8 cellular contexts compared by ENCODE assay signal in the genomic region with DNA sequence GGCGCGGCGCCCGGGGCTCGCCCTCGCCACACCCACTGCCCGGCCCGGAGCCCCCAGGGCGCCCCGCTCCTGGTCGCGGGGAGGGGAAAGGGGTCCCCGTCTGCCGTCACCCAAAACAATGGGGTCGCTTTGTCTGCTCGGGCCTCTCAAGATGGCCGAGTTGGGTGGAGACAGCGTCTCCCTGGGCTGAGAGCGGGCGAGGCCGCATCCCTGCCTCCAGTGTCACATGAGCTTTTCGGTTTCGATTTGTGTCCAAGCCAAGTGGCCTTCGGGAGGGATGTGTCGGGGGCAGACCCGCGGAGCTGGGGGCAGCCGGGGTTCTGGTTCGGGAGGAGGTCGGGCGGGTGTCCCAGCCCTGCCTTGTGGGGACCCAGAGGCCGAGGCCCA. TPM values are rescaled to one million over a fixed set of nuclear protein-coding genes. Genes with fewer than 3 reads are reported as not detected.
DNase-seq lines count a peak whose midpoint lies in the region; ATAC-seq and TF ChIP-seq lines count a peak whose summit lies in the region.

No MANE protein-coding gene starts in this region.

- H3K9me3 ChIP-seq in muscle layer of colon (ENCODE audit: low read length) = no peaks in the 10 kb centered on the region

- peak; percentile 46 for ATAC-seq in GM18907 (IDR thresholded peaks at IDR 0.05; ENCODE audit: unreplicated experiment)
- peak; percentile 26 for ATAC-seq in HG03108 (IDR thresholded peaks at IDR 0.05; ENCODE audit: unreplicated experiment)

- H3K9ac ChIP-seq in muscle layer of colon (ENCODE audit: low read length) = peak overlapping the region; percentile 91

- H3K4me1 ChIP-seq in muscle layer of colon (ENCODE audit: insufficient read depth, low read length) = peaks cover 54% of the 10 kb centered on the region

- peak overlapping the region; percentile 65 for H3K4me3 ChIP-seq in AG09309 (ENCODE audit: control insufficient read depth, low read depth, low read length)
- H3K4me3 ChIP-seq in epithelial cell of proximal tubule (ENCODE audit: low read depth, low read length) = peak overlapping the region; percentile 95
- H3K4me3 ChIP-seq in muscle layer of colon (ENCODE audit: low read depth in 1 of 2, low read length in 2 of 2) = peak overlapping the region; percentile 43 to 97

- no peak for TF ChIP-seq CTCF in AG09309 (IDR thresholded peaks at IDR 0.05; ENCODE audit: control insufficient read depth, insufficient read depth, low read depth, low read length, missing control alignments)
- no peak for TF ChIP-seq CTCF in epithelial cell of proximal tubule (conservative IDR thresholded peaks at IDR 0.05; ENCODE audit: low read depth, low read length)

- H3K36me3 ChIP-seq in muscle layer of colon (ENCODE audit: insufficient read depth, low read length) = peaks cover 5% of the 10 kb centered on the region

- H3K27me3 ChIP-seq in muscle layer of colon (ENCODE audit: control insufficient read depth in 1 of 2, insufficient read depth in 2 of 2, low read length in 2 of 2) = no peaks in the 10 kb centered on the region

- H3K27ac ChIP-seq in muscle layer of colon (ENCODE audit: low read depth, low read length) = peak overlapping the region; percentile 62

- DNase-seq in AG09309 (ENCODE audit: low read depth) (no peak), NCI-H748 (lab: John Stamatoyannopoulos, UW; ENCODE audit: unreplicated experiment) (peak; percentile 73), epithelial cell of proximal tubule (ENCODE audit: low read depth) (no peak)
- DNase-seq in activated T-cell treated with anti-CD3 and anti-CD28 coated beads, Interleukin-2, amount 50 U/mL, for 1 hour = peak; percentile 70
- peak; percentile 28 to 49 (median 36) for DNase-seq in stimulated activated naive CD4-positive, alpha-beta T cell (lab: John Stamatoyannopoulos, UW)

RNA-seq across cellular contexts. Expression of a gene that starts 0.8 kb away (rescaled TPM):
- total RNA-seq in epithelial cell of proximal tubule = 300 and 402 TPM in 2 replicates

Comparison
In these comparisons a context has a peak if more than half of its experiments do, and no peak if none do; other contexts are left out.
1. DNase-seq: peak in NCI-H748 (single experiment), activated T-cell treated with anti-CD3 and anti-CD28 coated beads, Interleukin-2, amount 50 U/mL, for 1 hour (single experiment) and stimulated activated naive CD4-positive, alpha-beta T cell (6 of 6); none in AG09309 (single experiment) and epithelial cell of proximal tubule (single experiment).
2. Peak in every context shown above with its lines, with median percentiles within 50 percentile points of each other: H3K4me3 ChIP-seq.